In genomic region chr20:39913274-39913673, GRCh38 we compare ENCODE assay signal across 24 cellular contexts.
DNase-seq lines count a peak whose midpoint lies in the region; ATAC-seq and TF ChIP-seq lines count a peak whose summit lies in the region.
"Had no signal": no experiment of that assay in that cellular context is flagged by ENCODE, and none has a peak within 500 bp of the region (broad histone marks: within the 10 kb centered on the region; RNA-seq: fewer than 3 reads in every experiment).

No MANE protein-coding gene starts in this region.

- DNase-seq in M059J (ENCODE audit: low read depth) (peak; percentile 84), RWPE2 (ENCODE audit: low spot score) (no peak), NCI-H2171 treated with DMSO at 0.1 percent for 48 hours (lab: John Stamatoyannopoulos, UW) (no peak), iPS-NIHi11 (ENCODE audit: low spot score) (no peak), NCI-H748 treated with DMSO at 0.1 percent for 48 hours (lab: John Stamatoyannopoulos, UW) (no peak)
- DNase-seq: C1 segment of cervical spinal cord; Caco-2; CD8-positive, alpha-beta T cell; DMS79; IMR-90; KG1; MM.1S; NCI-H1694; NCI-H2081 treated with DMSO at 0.1 percent for 48 hours; NCI-H2171; NCI-H345; NCI-H510A treated with DMSO at 0.1 percent for 48 hours; NCI-H774; SHP77 treated with DMSO at 0.1 percent for 48 hours; T-helper 1 cell had no signal

- H3K4me3 Mint-ChIP-seq in stimulated activated memory B cell treated with anti-CD40 and anti-IgM and Interleukin-4, amounts not matched to agents 10 μg/mL and 1 μg/mL and 100 μg/mL, for 72 hours = no peak overlapping the region
- H3K4me3 Mint-ChIP-seq: CD8-positive, alpha-beta T cell had no signal

- no peak overlapping the region for H3K27ac ChIP-seq in RWPE2 (ENCODE audit: poor library complexity, severe bottlenecking)
- H3K27ac ChIP-seq: RWPE1 had no signal

- peak; percentile 66 for ATAC-seq in RWPE2 (ENCODE audit: low read depth)
- peak; percentile 55 for ATAC-seq in esophagus mucosa
- ATAC-seq in stimulated activated memory B cell treated with anti-CD40 and anti-IgM and Interleukin-4, amounts not matched to agents 10 μg/mL and 1 μg/mL and 100 μg/mL, for 72 hours = peak; percentile 77
- ATAC-seq: CD8-positive, alpha-beta T cell; HCT116 had no signal

- H3K27me3 Mint-ChIP-seq in stimulated activated memory B cell treated with anti-CD40 and anti-IgM and Interleukin-4, amounts not matched to agents 10 μg/mL and 1 μg/mL and 100 μg/mL, for 72 hours = peaks cover 14% of the 10 kb centered on the region

- no peaks in the 10 kb centered on the region for H3K36me3 Mint-ChIP-seq in stimulated activated memory B cell treated with anti-CD40 and anti-IgM and Interleukin-4, amounts not matched to agents 10 μg/mL and 1 μg/mL and 100 μg/mL, for 72 hours
- H3K36me3 Mint-ChIP-seq: CD8-positive, alpha-beta T cell had no signal

- no peaks in the 10 kb centered on the region for H3K4me1 ChIP-seq in RWPE2 (ENCODE audit: insufficient read depth, poor library complexity, severe bottlenecking)
- H3K4me1 ChIP-seq: Caco-2 had no signal

- no peaks in the 10 kb centered on the region for H3K36me3 ChIP-seq in RWPE2 (ENCODE audit: low read depth)

- H3K9me3 Mint-ChIP-seq in stimulated activated memory B cell treated with anti-CD40 and anti-IgM and Interleukin-4, amounts not matched to agents 10 μg/mL and 1 μg/mL and 100 μg/mL, for 72 hours = no peaks in the 10 kb centered on the region
- H3K9me3 Mint-ChIP-seq: CD8-positive, alpha-beta T cell had no signal

- H3K4me3 ChIP-seq in RWPE2 (ENCODE audit: severe bottlenecking) = no peak overlapping the region

- TF ChIP-seq CTCF in RWPE2 (IDR thresholded peaks at IDR 0.05; ENCODE audit: poor library complexity, severe bottlenecking) = no peak

- peaks cover 10% of the 10 kb centered on the region for H3K4me1 Mint-ChIP-seq in stimulated activated memory B cell treated with anti-CD40 and anti-IgM and Interleukin-4, amounts not matched to agents 10 μg/mL and 1 μg/mL and 100 μg/mL, for 72 hours

- H3K27me3 ChIP-seq in RWPE2 (ENCODE audit: insufficient read depth, poor library complexity, severe bottlenecking) = peaks cover 5% of the 10 kb centered on the region

- no peaks in the 10 kb centered on the region for H3K9me3 ChIP-seq in RWPE2 (ENCODE audit: severe bottlenecking)
- H3K9me3 ChIP-seq: Caco-2 had no signal

- H3K27ac Mint-ChIP-seq in stimulated activated memory B cell treated with anti-CD40 and anti-IgM and Interleukin-4, amounts not matched to agents 10 μg/mL and 1 μg/mL and 100 μg/mL, for 72 hours = no peak overlapping the region
- H3K27ac Mint-ChIP-seq: CD8-positive, alpha-beta T cell had no signal
